8 cellular contexts compared by ENCODE assay signal in genomic region chr1:100039571-100039970, GRCh38.
DNase-seq lines count a peak whose midpoint lies in the region; ATAC-seq and TF ChIP-seq lines count a peak whose summit lies in the region.

No MANE protein-coding gene starts in this region.

- DNase-seq in ACHN (peak; percentile 1), body of pancreas (no peak), mesendoderm (no peak), caudate nucleus (lab: John Stamatoyannopoulos, UW) (no peak), epidermal melanocyte (ENCODE audit: insufficient read length, low spot score) (no peak)

- no peak overlapping the region for H3K9ac ChIP-seq in HUES48 (ENCODE audit: low read depth, low read length)
- peak overlapping the region; percentile 45 for H3K9ac ChIP-seq in mesendoderm (ENCODE audit: low read length)

- intact Hi-C loops in body of pancreas (cut with DNase I) = no loop called here

- 3 to 6% methylated on average over 2 of the region's 2 CpGs for WGBS in body of pancreas, 2 donors
- WGBS in mesendoderm (ENCODE audit: extremely low coverage, insufficient coverage, low lambda C conversion rate) = no CpG with 5 or more reads among the region's 2 CpGs

- in situ Hi-C loops in ACHN (cut with HindIII; ENCODE audit: low pct_ligation_motif_present, low pct_unique_long_range_greater_than_20kb, low sequenced_read_pairs) = no loop called here

- no peak overlapping the region for H3K18ac ChIP-seq in mesendoderm (ENCODE audit: low read length)

- no peak overlapping the region for H3K4ac ChIP-seq in mesendoderm (ENCODE audit: low read depth, low read length)

- H3K27ac ChIP-seq in HUES48 (ENCODE audit: low read depth, low read length) (no peak overlapping the region), body of pancreas (peak overlapping the region in 3 of 4 donors; percentile 96 to 97 (median 97)), mesendoderm (ENCODE audit: low read depth, low read length) (no peak overlapping the region), caudate nucleus (ENCODE audit: low read depth, low read length) (no peak overlapping the region)

- H2AK5ac ChIP-seq in mesendoderm (ENCODE audit: low read length) = no peak overlapping the region

- H3K36me3 ChIP-seq in HUES48 (ENCODE audit: control insufficient read depth, insufficient read depth, low read length) (peaks cover 4% of the 10 kb centered on the region; the same call in 1 of the 2 replicates), body of pancreas (replicated peaks in 1 of 2; ENCODE audit: insufficient read depth in 1 of 2, low read depth in 2 of 2) (no peaks in the 10 kb centered on the region), mesendoderm (ENCODE audit: control insufficient read depth, insufficient read depth, low read length) (no peaks in the 10 kb centered on the region)

- no peak overlapping the region for H2BK5ac ChIP-seq in mesendoderm (ENCODE audit: low read length)

- H2BK120ac ChIP-seq in mesendoderm (ENCODE audit: low read depth, low read length) = no peak overlapping the region

- peak overlapping the region; percentile 94 for H3K4me3 ChIP-seq in HUES48 (ENCODE audit: low read depth, low read length)
- H3K4me3 ChIP-seq in body of pancreas = peak overlapping the region in 1 of 2 donors; percentile 58
- no peak overlapping the region for H3K4me3 ChIP-seq in mesendoderm (ENCODE audit: low read length)

- no peak for TF ChIP-seq CTCF in body of pancreas (IDR thresholded peaks at IDR 0.05)

- no peaks in the 10 kb centered on the region for H3K27me3 ChIP-seq in HUES48 (ENCODE audit: control insufficient read depth, insufficient read depth, low read length)
- H3K27me3 ChIP-seq in body of pancreas = no peaks in the 10 kb centered on the region
- no peaks in the 10 kb centered on the region for H3K27me3 ChIP-seq in mesendoderm (ENCODE audit: insufficient read depth, low read length, poor library complexity)

- no peak overlapping the region for H3K23ac ChIP-seq in mesendoderm (ENCODE audit: low read length)

- H3K9me3 ChIP-seq in HUES48 (ENCODE audit: control insufficient read depth, insufficient read depth, low read length) (no peaks in the 10 kb centered on the region), body of pancreas (no peaks in the 10 kb centered on the region)

- no peak overlapping the region for H2BK15ac ChIP-seq in mesendoderm (replicated peaks; ENCODE audit: low read depth)

- peaks cover 63% of the 10 kb centered on the region for H3K79me2 ChIP-seq in mesendoderm (ENCODE audit: control insufficient read depth, insufficient read depth, low read length)

- no peak overlapping the region for H4K5ac ChIP-seq in mesendoderm (ENCODE audit: low read length)

- peaks cover 2% of the 10 kb centered on the region for H3K79me1 ChIP-seq in mesendoderm (ENCODE audit: low read length)

- ATAC-seq in body of pancreas (no peak), GM21526 (IDR thresholded peaks at IDR 0.05; ENCODE audit: low FRiP score, unreplicated experiment) (no peak), GM19351 (IDR thresholded peaks at IDR 0.05; ENCODE audit: unreplicated experiment) (no peak)

- no peak overlapping the region for H3K4me2 ChIP-seq in mesendoderm (ENCODE audit: low read length)

- TF ChIP-seq POLR2A in body of pancreas (IDR thresholded peaks at IDR 0.05) = no peak

- no peak overlapping the region for H4K8ac ChIP-seq in mesendoderm (ENCODE audit: low read depth, low read length)

- H3K4me1 ChIP-seq in HUES48 (ENCODE audit: control insufficient read depth, insufficient read depth, low read length) (peaks cover 18% of the 10 kb centered on the region), body of pancreas (peaks cover 42% of the 10 kb centered on the region), mesendoderm (ENCODE audit: control insufficient read depth, low read depth, low read length) (no peaks in the 10 kb centered on the region)

- no peak overlapping the region for H3K56ac ChIP-seq in mesendoderm (ENCODE audit: low read length)

Comparison
In these comparisons a context has a peak if more than half of its experiments do, and no peak if none do; other contexts are left out.
1. H3K27ac ChIP-seq: peak in body of pancreas (3 of 4); none in HUES48 (single experiment), mesendoderm (single experiment) and caudate nucleus (single experiment).